In genomic region chr6:11043552-11043960, GRCh38 we compare ENCODE assay signal across 8 cellular contexts. TPM values are rescaled to one million over a fixed set of nuclear protein-coding genes. Genes with fewer than 3 reads are reported as not detected.
DNase-seq lines count a peak whose midpoint lies in the region; ATAC-seq and TF ChIP-seq lines count a peak whose summit lies in the region.

No MANE protein-coding gene starts in this region.

- intact Hi-C loops in heart left ventricle (cut with DNase I), result loop anchor here in 1 of 10 donors (5.0 kb wide), 1 partner anchor 41 kb away; no protein-coding TSS in a partner anchor

- H3K27me3 ChIP-seq in WERI-Rb-1 (ENCODE audit: insufficient read depth, low read depth, severe bottlenecking) (no peaks in the 10 kb centered on the region), heart left ventricle (peaks cover 7 to 92% (median 51%) of the 10 kb centered on the region in 9 donors)

- DNase-seq in activated CD8-positive, alpha-beta memory T cell treated with anti-CD3 and anti-CD28 coated beads for 24 hours, result peak; percentile 59
- DNase-seq in activated CD8-positive, alpha-beta memory T cell treated with anti-CD3 and anti-CD28 coated beads, Interleukin-2, amount 50 U/mL, for 4 hours, result no peak
- DNase-seq in WERI-Rb-1, result no peak
- DNase-seq in heart left ventricle, result peak in 1 of 5 donors; percentile 13
- DNase-seq in skeletal muscle cell (ENCODE audit: low read depth), result no peak
- DNase-seq in NCI-H2029 (lab: John Stamatoyannopoulos, UW), result no peak
- no peak for DNase-seq in LoVo (ENCODE audit: low spot score)

- H3K27ac ChIP-seq in WERI-Rb-1 (peak overlapping the region; percentile 97), heart left ventricle (peak overlapping the region in 3 of 12 donors; percentile 32 to 64 (median 46))

- peak overlapping the region; percentile 100 for H3K4me3 ChIP-seq in WERI-Rb-1 (ENCODE audit: low read depth, low read length)
- peak overlapping the region; percentile 50 to 83 (median 58) for H3K4me3 ChIP-seq in heart left ventricle
- H3K4me3 ChIP-seq in skeletal muscle cell (ENCODE audit: low read depth, low read length), result peak overlapping the region; percentile 49

- peaks cover 0 to 14% (median 0%) of the 10 kb centered on the region in 12 donors for H3K4me1 ChIP-seq in heart left ventricle

- H3K9me3 ChIP-seq in WERI-Rb-1 (ENCODE audit: severe bottlenecking) (peaks cover 3% of the 10 kb centered on the region), heart left ventricle (peaks cover 0 to 3% (median 0%) of the 10 kb centered on the region in 12 donors)

- TF ChIP-seq CTCF in WERI-Rb-1 (IDR thresholded peaks at IDR 0.05; ENCODE audit: low read depth, low read length) (no peak), heart left ventricle (IDR thresholded peaks at IDR 0.05) (no peak)

- WGBS in heart left ventricle, 4 donors, result 1 to 3% (median 1%) methylated on average over 7 to 42 of the region's 42 CpGs

- ATAC-seq in heart left ventricle (peak in 2 of 4 donors; percentile 14 to 47), HG02870 (IDR thresholded peaks at IDR 0.05; ENCODE audit: unreplicated experiment) (no peak)

- TF ChIP-seq POLR2A in heart left ventricle (IDR thresholded peaks at IDR 0.05), result no peak

- H3K36me3 ChIP-seq in WERI-Rb-1 (peaks cover 7% of the 10 kb centered on the region), heart left ventricle (no peaks in the 10 kb centered on the region)

RNA-seq across cellular contexts. Expression of gene ELOVL2, which starts 0.5 kb away (rescaled TPM):
- 1 to 10 TPM; 1.1 to 6.1 (median 1.7) TPM for total RNA-seq in heart left ventricle
- 1 to 10 TPM; 1.3 to 1.6 TPM for polyA plus RNA-seq in heart left ventricle

RNA-seq across cellular contexts. Expression of gene SMIM13, which starts 50.1 kb away (rescaled TPM):
- total RNA-seq in heart left ventricle, result 10 to 100 TPM in 7 of 9 donors, 1 to 10 TPM in 2; 9.4 to 14.6 (median 12.3) TPM
- 10 to 100 TPM in 1 of 2 donors, 1 to 10 TPM in 1; 4.6 to 18.4 TPM for polyA plus RNA-seq in heart left ventricle

Comparison
In these comparisons a context has a peak if more than half of its experiments do, and no peak if none do; other contexts are left out.
1. H3K4me3 ChIP-seq: peak in every context shown above with its lines; median percentile 100 in WERI-Rb-1; 58 in heart left ventricle; 49 in skeletal muscle cell.